ENCODE assay signal across 19 cellular contexts in the genomic region with DNA sequence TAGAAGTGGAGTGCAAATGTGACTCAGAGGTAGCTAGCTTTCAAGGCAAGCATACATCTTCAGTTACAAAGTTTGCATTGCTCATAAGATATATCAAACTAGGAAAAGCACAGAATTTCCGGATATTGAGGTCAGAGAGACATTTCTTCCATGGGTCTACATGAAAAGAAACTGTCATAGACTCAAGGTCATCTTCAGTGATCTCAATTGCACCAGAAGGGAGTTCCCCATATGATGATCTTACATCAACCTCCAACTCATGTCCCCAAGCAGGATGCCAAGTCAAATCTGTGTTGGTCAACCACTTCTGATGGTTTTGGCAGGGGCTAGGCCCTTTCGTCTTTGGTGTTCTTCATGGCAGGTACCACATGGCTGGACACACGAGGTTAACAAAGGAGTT.
"Had no signal": no experiment of that assay in that cellular context is flagged by ENCODE, and none has a peak within 500 bp of the region (broad histone marks: within the 10 kb centered on the region; RNA-seq: fewer than 3 reads in every experiment).

No MANE protein-coding gene starts in this region.

- H3K27me3 ChIP-seq: right atrium auricular region, testis, tibial artery had no signal

- H3K36me3 Mint-ChIP-seq: immature natural killer cell; naive thymus-derived CD8-positive, alpha-beta T cell; stimulated activated memory B cell treated with anti-CD40 and anti-IgM and Interleukin-4, amounts not matched to agents 10 μg/mL and 1 μg/mL and 100 μg/mL, for 72 hours; type B pancreatic cell had no signal

- H3K27ac Mint-ChIP-seq: immature natural killer cell; naive thymus-derived CD8-positive, alpha-beta T cell; nephron progenitor cell; stimulated activated memory B cell treated with anti-CD40 and anti-IgM and Interleukin-4, amounts not matched to agents 10 μg/mL and 1 μg/mL and 100 μg/mL, for 72 hours; type B pancreatic cell had no signal

- H3K4me3 Mint-ChIP-seq: immature natural killer cell; naive thymus-derived CD8-positive, alpha-beta T cell; nephron progenitor cell; stimulated activated memory B cell treated with anti-CD40 and anti-IgM and Interleukin-4, amounts not matched to agents 10 μg/mL and 1 μg/mL and 100 μg/mL, for 72 hours; type B pancreatic cell had no signal

- H3K36me3 ChIP-seq: lower lobe of right lung, prostate gland, right atrium auricular region, tibial artery had no signal

- H3K4me3 ChIP-seq: coronary artery, lower lobe of right lung, prostate gland, right atrium auricular region, testis, tibial artery had no signal

- H3K27me3 Mint-ChIP-seq: stimulated activated memory B cell treated with anti-CD40 and anti-IgM and Interleukin-4, amounts not matched to agents 10 μg/mL and 1 μg/mL and 100 μg/mL, for 72 hours had no signal

- H3K27ac ChIP-seq: coronary artery, lower lobe of right lung, prostate gland, right atrium auricular region, testis, tibial artery had no signal

- H3K4me1 Mint-ChIP-seq: immature natural killer cell; naive thymus-derived CD8-positive, alpha-beta T cell; stimulated activated memory B cell treated with anti-CD40 and anti-IgM and Interleukin-4, amounts not matched to agents 10 μg/mL and 1 μg/mL and 100 μg/mL, for 72 hours had no signal

- ATAC-seq: left ventricle myocardium superior; lower lobe of right lung; naive thymus-derived CD8-positive, alpha-beta T cell; sciatic nerve; stimulated activated memory B cell treated with anti-CD40 and anti-IgM and Interleukin-4, amounts not matched to agents 10 μg/mL and 1 μg/mL and 100 μg/mL, for 72 hours; stimulated activated naive CD8-positive, alpha-beta T cell treated with anti-CD3 and anti-CD28 coated beads, Interleukin-15, Interleukin-2, amounts not matched to agents 100 U/mL and 50 U/mL, for 24 hours had no signal

- H3K9me3 Mint-ChIP-seq: immature natural killer cell; naive thymus-derived CD8-positive, alpha-beta T cell; nephron progenitor cell; stimulated activated memory B cell treated with anti-CD40 and anti-IgM and Interleukin-4, amounts not matched to agents 10 μg/mL and 1 μg/mL and 100 μg/mL, for 72 hours had no signal

- DNase-seq: hypothalamus; immature natural killer cell; left ventricle myocardium superior; lower lobe of right lung; naive thymus-derived CD8-positive, alpha-beta T cell; nephron progenitor cell; nucleus accumbens; stimulated activated CD4-positive, alpha-beta T cell treated with anti-CD3 and anti-CD28 coated beads, Interleukin-2, amount 100 ng/mL, for 24 hours; stimulated activated CD4-positive, alpha-beta T cell treated with anti-CD3 and anti-CD28 coated beads, Interleukin-4, amount 100 ng/mL, for 24 hours; stimulated activated naive CD8-positive, alpha-beta T cell treated with anti-CD3 and anti-CD28 coated beads, Interleukin-15, Interleukin-2, amounts not matched to agents 100 U/mL and 50 U/mL, for 24 hours; substantia nigra; testis; tibial artery had no signal
